In the genomic region with DNA sequence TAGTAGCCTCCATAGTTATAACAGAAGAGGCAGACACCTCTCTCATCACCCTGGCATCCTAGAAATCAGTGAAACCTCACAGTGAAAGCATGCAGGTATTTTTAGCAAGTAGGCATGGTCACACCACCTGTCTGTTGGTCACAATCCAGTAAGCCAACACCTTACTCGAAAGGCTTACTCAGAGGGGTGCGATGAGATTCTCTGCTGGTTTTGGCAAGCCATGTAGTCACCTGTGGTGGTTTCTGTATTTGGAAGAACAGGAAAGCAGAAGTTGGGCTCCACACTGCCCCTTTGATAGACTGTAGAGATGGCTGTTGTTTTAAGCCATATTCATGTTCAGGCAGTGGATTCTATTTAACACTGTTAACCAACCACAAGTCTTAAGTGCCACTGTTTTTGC, we compare ENCODE assay signal across 1 cellular context.
TF ChIP-seq lines count a peak whose summit lies in the region.

No MANE protein-coding gene starts in this region.

TF ChIP-seq in H1, 55 proteins besides CTCF, POLR2A, EP300 and RAD21 (continued from another document):
- TF ChIP-seq, protein P1, sequence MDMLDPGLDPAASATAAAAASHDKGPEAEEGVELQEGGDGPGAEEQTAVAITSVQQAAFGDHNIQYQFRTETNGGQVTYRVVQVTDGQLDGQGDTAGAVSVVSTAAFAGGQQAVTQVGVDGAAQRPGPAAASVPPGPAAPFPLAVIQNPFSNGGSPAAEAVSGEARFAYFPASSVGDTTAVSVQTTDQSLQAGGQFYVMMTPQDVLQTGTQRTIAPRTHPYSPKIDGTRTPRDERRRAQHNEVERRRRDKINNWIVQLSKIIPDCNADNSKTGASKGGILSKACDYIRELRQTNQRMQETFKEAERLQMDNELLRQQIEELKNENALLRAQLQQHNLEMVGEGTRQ (IDR thresholded peaks at IDR 0.05; ENCODE audit: low read length) = no peak
- no peak for TF ChIP-seq BCL11A (IDR thresholded peaks at IDR 0.05; ENCODE audit: low read depth in 2 of 2, low read length in 2 of 2)
- TF ChIP-seq, protein P2, sequence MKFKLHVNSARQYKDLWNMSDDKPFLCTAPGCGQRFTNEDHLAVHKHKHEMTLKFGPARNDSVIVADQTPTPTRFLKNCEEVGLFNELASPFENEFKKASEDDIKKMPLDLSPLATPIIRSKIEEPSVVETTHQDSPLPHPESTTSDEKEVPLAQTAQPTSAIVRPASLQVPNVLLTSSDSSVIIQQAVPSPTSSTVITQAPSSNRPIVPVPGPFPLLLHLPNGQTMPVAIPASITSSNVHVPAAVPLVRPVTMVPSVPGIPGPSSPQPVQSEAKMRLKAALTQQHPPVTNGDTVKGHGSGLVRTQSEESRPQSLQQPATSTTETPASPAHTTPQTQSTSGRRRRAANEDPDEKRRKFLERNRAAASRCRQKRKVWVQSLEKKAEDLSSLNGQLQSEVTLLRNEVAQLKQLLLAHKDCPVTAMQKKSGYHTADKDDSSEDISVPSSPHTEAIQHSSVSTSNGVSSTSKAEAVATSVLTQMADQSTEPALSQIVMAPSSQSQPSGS (IDR thresholded peaks at IDR 0.05; ENCODE audit: low read length) = no peak
- no peak for TF ChIP-seq HDAC6 (IDR thresholded peaks at IDR 0.05; ENCODE audit: low read depth, low read length)
- TF ChIP-seq EZH2 (IDR thresholded peaks at IDR 0.05; ENCODE audit: low read depth, low read length, severe bottlenecking) = no peak
- TF ChIP-seq JUND (IDR thresholded peaks at IDR 0.05; ENCODE audit: low read length) = no peak
- no peak for TF ChIP-seq TBP (IDR thresholded peaks at IDR 0.05; ENCODE audit: low read depth, low read length)
